26 cellular contexts compared by ENCODE assay signal in genomic region chr2:47223980-47224379, GRCh38. TPM values are rescaled to one million over a fixed set of nuclear protein-coding genes. Genes with fewer than 3 reads are reported as not detected.
A peak's percentile ranks its signal among the peaks of the same experiment; 100 is the strongest.
DNase-seq lines count a peak whose midpoint lies in the region; ATAC-seq, FAIRE-seq and TF ChIP-seq lines count a peak whose summit lies in the region.
"Had no signal": no experiment of that assay in that cellular context is flagged by ENCODE, and none has a peak within 500 bp of the region (broad histone marks: within the 10 kb centered on the region; RNA-seq: fewer than 3 reads in every experiment).

No MANE protein-coding gene starts in this region.

- no peak overlapping the region for H3K4me3 Mint-ChIP-seq in endothelial cell (ENCODE audit: unreplicated experiment)
- H3K4me3 Mint-ChIP-seq: activated naive CD8-positive, alpha-beta T cell treated with anti-CD3 and anti-CD28 coated beads for 36 hours; CD4-positive, alpha-beta memory T cell; effector memory CD8-positive, alpha-beta T cell; memory B cell; naive thymus-derived CD8-positive, alpha-beta T cell had no signal

- H2AFZ ChIP-seq in K562 (ENCODE audit: low read depth, low read length) = no peak overlapping the region

- peaks cover 32% of the 10 kb centered on the region for H3K4me1 Mint-ChIP-seq in endothelial cell (ENCODE audit: unreplicated experiment)
- H3K4me1 Mint-ChIP-seq: activated naive CD8-positive, alpha-beta T cell treated with anti-CD3 and anti-CD28 coated beads for 36 hours; CD4-positive, alpha-beta memory T cell had no signal

- no peak overlapping the region for H3K4me3 ChIP-seq in K562
- H3K4me3 ChIP-seq: body of pancreas, colonic mucosa, esophagus muscularis mucosa, MG63, pancreas, transverse colon had no signal

- H3K4me1 ChIP-seq in K562 (replicated peaks in 1 of 2; ENCODE audit: control insufficient read depth in 2 of 2, insufficient read depth in 2 of 2, low read length in 2 of 2) = peaks cover 32 to 54% of the 10 kb centered on the region in 2 experiments

- no peaks in the 10 kb centered on the region for H3K36me3 ChIP-seq in K562 (ENCODE audit: control insufficient read depth, insufficient read depth, low read length)
- H3K36me3 ChIP-seq: colonic mucosa, esophagus muscularis mucosa, MG63, pancreas, transverse colon had no signal

- ATAC-seq in K562 (peak; percentile 58; the same call in 2 of the 3 replicates), HG03135 (IDR thresholded peaks at IDR 0.05; ENCODE audit: unreplicated experiment) (no peak)
- ATAC-seq: body of pancreas; effector memory CD8-positive, alpha-beta T cell; left cardiac atrium; naive thymus-derived CD8-positive, alpha-beta T cell; pancreas; right cardiac atrium had no signal

- H3K36me3 Mint-ChIP-seq in endothelial cell (ENCODE audit: low read depth, unreplicated experiment) = no peaks in the 10 kb centered on the region
- H3K36me3 Mint-ChIP-seq: activated naive CD8-positive, alpha-beta T cell treated with anti-CD3 and anti-CD28 coated beads for 36 hours; CD4-positive, alpha-beta memory T cell; memory B cell; naive thymus-derived CD8-positive, alpha-beta T cell had no signal

- intact Hi-C loops in K562 (cut with micrococcal nuclease) = no loop called here

- no peaks in the 10 kb centered on the region for H3K9me3 Mint-ChIP-seq in endothelial cell (ENCODE audit: unreplicated experiment)
- H3K9me3 Mint-ChIP-seq: activated naive CD8-positive, alpha-beta T cell treated with anti-CD3 and anti-CD28 coated beads for 36 hours; activated T-helper 2 cell treated with anti-CD3 and anti-CD28 coated beads, Interferon-gamma antibody, Interleukin-2, Interleukin-4, amounts not matched to agents 10 μg/mL and 5 μg/mL and 100 μg/mL, durations not matched to agents 14 hours and 24 hours and 36 hours; CD4-positive, alpha-beta memory T cell; effector memory CD8-positive, alpha-beta T cell; memory B cell; naive thymus-derived CD8-positive, alpha-beta T cell had no signal

- TF ChIP-seq EP300 in K562 (IDR thresholded peaks at IDR 0.05; ENCODE audit: low read length) = no peak

- no peaks in the 10 kb centered on the region for H3K27me3 Mint-ChIP-seq in endothelial cell (ENCODE audit: unreplicated experiment)
- H3K27me3 Mint-ChIP-seq: activated naive CD8-positive, alpha-beta T cell treated with anti-CD3 and anti-CD28 coated beads for 36 hours; memory B cell had no signal

- CTCF ChIA-PET in K562 (lab: Yijun Ruan, JAX; ENCODE audit: low intra/inter-chr PET ratio) = no interaction called here

- H3K79me2 ChIP-seq in K562 (ENCODE audit: control insufficient read depth, insufficient read depth, low read length) = no peaks in the 10 kb centered on the region

- FAIRE-seq in K562 (lab: Jason Lieb, UNC) = no peak
- FAIRE-seq: GM12892, GM19239, pancreas had no signal

- no peak overlapping the region for H3K9ac ChIP-seq in K562 (ENCODE audit: insufficient read depth in 1 of 2, low read depth in 2 of 2, low read length in 2 of 2)

- no peak for TF ChIP-seq POLR2A in K562 (conservative IDR thresholded peaks at IDR 0.05)

- TF ChIP-seq CTCF in K562 (IDR thresholded peaks at IDR 0.05 in 2 of 3, conservative IDR thresholded peaks at IDR 0.05 in 1 of 3; ENCODE audit: insufficient read depth in 2 of 3, low read depth in 1 of 3, low read length in 3 of 3) = no peak
- TF ChIP-seq CTCF in endothelial cell (IDR thresholded peaks at IDR 0.05; ENCODE audit: unreplicated experiment) = no peak

- H3K27ac Mint-ChIP-seq in endothelial cell (ENCODE audit: unreplicated experiment) = no peak overlapping the region
- H3K27ac Mint-ChIP-seq: activated naive CD8-positive, alpha-beta T cell treated with anti-CD3 and anti-CD28 coated beads for 36 hours; activated T-helper 2 cell treated with anti-CD3 and anti-CD28 coated beads, Interferon-gamma antibody, Interleukin-2, Interleukin-4, amounts not matched to agents 10 μg/mL and 5 μg/mL and 100 μg/mL, durations not matched to agents 14 hours and 24 hours and 36 hours; CD4-positive, alpha-beta memory T cell; effector memory CD8-positive, alpha-beta T cell; memory B cell; naive thymus-derived CD8-positive, alpha-beta T cell had no signal

- peak; percentile 76 for DNase-seq in ELR (ENCODE audit: low read depth)
- DNase-seq in OCI-M1 (lab: John Stamatoyannopoulos, UW) = peak; percentile 23
- DNase-seq in K562 (ENCODE audit: extremely low read depth in 1 of 4, low spot score in 3 of 4) = no peak
- DNase-seq in myocyte (ENCODE audit: low read depth) = peak; percentile 24
- no peak for DNase-seq in activated T-cell treated with anti-CD3 and anti-CD28 coated beads for 4 hours
- no peak for DNase-seq in NCI-H146 (lab: John Stamatoyannopoulos, UW)
- DNase-seq in endothelial cell (ENCODE audit: low spot score) = no peak
- DNase-seq: activated CD4-positive, alpha-beta T cell treated with anti-CD3 and anti-CD28 coated beads for 48 hours; activated naive CD8-positive, alpha-beta T cell treated with anti-CD3 and anti-CD28 coated beads for 36 hours; body of pancreas; CD4-positive, alpha-beta memory T cell; colonic mucosa; effector memory CD8-positive, alpha-beta T cell; left cardiac atrium; MG63; naive thymus-derived CD8-positive, alpha-beta T cell; NCI-H1417 treated with DMSO at 0.1 percent for 48 hours; pancreas; right cardiac atrium; transverse colon had no signal

- H3K4me2 ChIP-seq in K562 (ENCODE audit: insufficient read depth, low read length) = no peak overlapping the region

- TF ChIP-seq RAD21 in K562 (CRISPR knock-in tag; conservative IDR thresholded peaks at IDR 0.05 in 1 of 2, IDR thresholded peaks at IDR 0.05 in 1 of 2) = no peak

- no peaks in the 10 kb centered on the region for H3K27me3 ChIP-seq in K562 (ENCODE audit: control insufficient read depth in 2 of 2, insufficient read depth in 2 of 2, low read length in 2 of 2)
- H3K27me3 ChIP-seq: body of pancreas, colonic mucosa, esophagus muscularis mucosa, MG63, pancreas, transverse colon had no signal

- WGBS in K562 (ENCODE audit: insufficient coverage, low coverage, missing lambda C conversion rate) = 10% methylated on average over 1 of the region's 1 CpG

- no peaks in the 10 kb centered on the region for H3K9me1 ChIP-seq in K562 (ENCODE audit: control insufficient read depth, insufficient read depth, low read length)

- no peaks in the 10 kb centered on the region for H3K9me3 ChIP-seq in K562 (replicated peaks; ENCODE audit: control insufficient read depth, insufficient read depth, low read depth, low read length)
- H3K9me3 ChIP-seq: body of pancreas, colonic mucosa, esophagus muscularis mucosa, MG63, pancreas, transverse colon had no signal

- no peaks in the 10 kb centered on the region for H4K20me1 ChIP-seq in K562 (replicated peaks; ENCODE audit: control insufficient read depth, insufficient read depth, low read length)

- H3K27ac ChIP-seq in K562 (ENCODE audit: extremely low read depth, low read depth, low read length) = no peak overlapping the region
- H3K27ac ChIP-seq: body of pancreas, colonic mucosa, esophagus muscularis mucosa, pancreas had no signal

- POLR2A ChIA-PET in K562 (lab: Yijun Ruan, JAX) = interaction anchor here (0.5 to 1.2 kb wide), 3 partner anchors 12 to 72 kb away, joined by 3 read pairs; no protein-coding TSS in a partner anchor

- in situ Hi-C loops in K562 (cut with MboI) = no loop called here

- no TSS peak for BruUV-seq in K562 (replicated peaks; lab: Mats Ljungman, UMichigan)

TF ChIP-seq in K562, 482 proteins besides CTCF, POLR2A, EP300 and RAD21 (continues in another document):
- TF ChIP-seq ARID1B (IDR thresholded peaks at IDR 0.05) (peak; percentile 28; the same call in 1 of the 2 replicates), ZSCAN29 (IDR thresholded peaks at IDR 0.05) (no peak), ZBTB5 (IDR thresholded peaks at IDR 0.05) (no peak), ADNP (tag; IDR thresholded peaks at IDR 0.05) (0 out of 2 replicates have a peak, but pooled peaks have one; percentile 8), SPI1 (IDR thresholded peaks at IDR 0.05; ENCODE audit: borderline replicate concordance, low read depth, low read length) (peak; percentile 74; the same call in 1 of the 2 replicates), ILK (tag; IDR thresholded peaks at IDR 0.05; ENCODE audit: borderline replicate concordance, low read depth) (no peak)

RNA-seq across cellular contexts. Expression of gene CALM2, which starts 47.7 kb away (rescaled TPM):
- 47.4 and 171 TPM in 2 replicates for total RNA-seq in K562 (2011; cell fraction: chromatin; rRNA removed; ENCODE audit: low replicate concordance)
- 27.7 and 36.5 TPM in 2 replicates for total RNA-seq in K562 (2011; cell fraction: nucleolus; rRNA removed)
- total RNA-seq in K562 (2011; cell fraction: nucleoplasm; rRNA removed) = 119 and 209 TPM in 2 replicates
- total RNA-seq in K562 (2014; rRNA removed) (304 and 331 TPM in 2 replicates), K562 (2014; rRNA removed; fragmentation: Illumina TruSeq; extraction: Trizol) (656 and 729 TPM in 2 replicates), K562 (2015; rRNA removed; fragmentation: Illumina TruSeq; extraction: Trizol) (436 and 447 TPM in 2 replicates), K562 (2021) (357 and 363 TPM in 2 replicates), myocyte (357 and 483 TPM in 2 replicates), endothelial cell (ENCODE audit: unreplicated experiment) (422 TPM)
- polyA plus RNA-seq in K562 (2011; rRNA removed) (225 and 326 TPM in 2 replicates), K562 (2014; fragmentation: Illumina TruSeq; extraction: Trizol) (457 and 479 TPM in 2 replicates), K562 (2014; fragmentation: Nextera tagmentation; extraction: Ambion mirVana) (1,000 to 10,000 TPM; 1,257 to 1,855 TPM), K562 (2014; rRNA removed) (316 and 329 TPM in 2 replicates)
- polyA plus RNA-seq in K562 (2011; cell fraction: cytosol; rRNA removed) = 55.4 and 201 TPM in 2 replicates
- polyA plus RNA-seq in K562 (2011; cell fraction: nucleus; rRNA removed) = 55.4 and 96.4 TPM in 2 replicates
- 409 and 511 TPM in 2 replicates for polyA plus RNA-seq in K562 (2012)
- 319 and 344 TPM in 2 replicates for polyA minus RNA-seq in K562 (2011; rRNA and poly(A)+ RNA removed)
- polyA minus RNA-seq in K562 (2011; cell fraction: cytosol; rRNA and poly(A)+ RNA removed) = 93.9 and 115 TPM in 2 replicates
- polyA minus RNA-seq in K562 (2011; cell fraction: nucleus; rRNA and poly(A)+ RNA removed) = 54.7 and 100 TPM in 2 replicates
- 583 TPM for polyA plus RNA-seq in myocyte (2012)

Comparison
In these comparisons a context has a peak if more than half of its experiments do, and no peak if none do; other contexts are left out.
1. DNase-seq: peak in ELR (single experiment), OCI-M1 (single experiment) and myocyte (single experiment); none in K562 (0 of 4), activated T-cell treated with anti-CD3 and anti-CD28 coated beads for 4 hours (single experiment), NCI-H146 (single experiment) and endothelial cell (single experiment).